Comparison of ENCODE assay signal across 8 cellular contexts in genomic region chr12:112906712-112907414, GRCh38. TPM values are rescaled to one million over a fixed set of nuclear protein-coding genes. Genes with fewer than 3 reads are reported as not detected.
DNase-seq lines count a peak whose midpoint lies in the region; ATAC-seq and TF ChIP-seq lines count a peak whose summit lies in the region.

Gene OAS1, plus strand, starts transcription at chr12:112906962. Its CDS starts 78 bp downstream, at chr12:112907040.

- in situ Hi-C loops in Panc1 (cut with HindIII; ENCODE audit: low pct_unique_long_range_greater_than_20kb, low sequenced_read_pairs), result no loop called here

- DNase-seq in DMS53 (lab: John Stamatoyannopoulos, UW) (peak; percentile 91), Panc1 (ENCODE audit: low read depth, low spot score) (no peak), breast epithelium (ENCODE audit: low spot score in 2 of 2) (peak in 1 of 2 donors; percentile 26), left colon (peak; percentile 38 to 73), COR-L47 (lab: John Stamatoyannopoulos, UW) (no peak)

- H3K4me3 Mint-ChIP-seq in stimulated activated naive CD8-positive, alpha-beta T cell treated with anti-CD3 and anti-CD28 coated beads, Interleukin-15, Interleukin-2, amounts not matched to agents 100 ng/mL and 50 ng/mL, for 24 hours, result peak within 1 kb of the TSS; percentile 98

- intact Hi-C loops in Panc1 (cut with micrococcal nuclease; ENCODE audit: unreplicated experiment), result no loop called here
- intact Hi-C loops in breast epithelium (cut with DNase I; ENCODE audit: low total_unique reads), result no loop called here
- intact Hi-C loops in left colon (cut with DNase I, micrococcal nuclease), result no loop called here

- BruUV-seq in Panc1 (replicated peaks; lab: Mats Ljungman, UMichigan), result no TSS peak

- H3K36me3 Mint-ChIP-seq in stimulated activated naive CD8-positive, alpha-beta T cell treated with anti-CD3 and anti-CD28 coated beads, Interleukin-15, Interleukin-2, amounts not matched to agents 100 ng/mL and 50 ng/mL, for 24 hours (ENCODE audit: low read depth), result peaks cover 12% of the 10 kb centered on the region

- H3K9me3 ChIP-seq in Panc1 (ENCODE audit: control insufficient read depth, insufficient read depth, low read depth, low read length) (no peaks in the 10 kb centered on the region), breast epithelium (no peaks in the 10 kb centered on the region)

- ATAC-seq in GM19351 (IDR thresholded peaks at IDR 0.05; ENCODE audit: unreplicated experiment) (peak; percentile 67), HG03439 (IDR thresholded peaks at IDR 0.05; ENCODE audit: unreplicated experiment) (peak; percentile 62), Panc1 (peak; percentile 84), left colon (peak; percentile 86)

- POLR2A ChIA-PET in Panc1 (lab: Charles Lee), result no interaction called here

- TF ChIP-seq POLR2A in breast epithelium (IDR thresholded peaks at IDR 0.05), result no peak

- 0 out of 2 replicates have a peak within 1 kb of the TSS, but pooled peaks have one; percentile 30 for H3K27ac ChIP-seq in Panc1 (ENCODE audit: low read length)
- peak within 1 kb of the TSS; percentile 62 to 84 for H3K27ac ChIP-seq in breast epithelium

- H3K4me1 ChIP-seq in Panc1 (ENCODE audit: control insufficient read depth, insufficient read depth, low read length) (no peaks in the 10 kb centered on the region; the same call in 1 of the 2 replicates), breast epithelium (peaks cover 0 to 5% of the 10 kb centered on the region in 2 donors)

- peak within 1 kb of the TSS; percentile 98 for H3K27ac Mint-ChIP-seq in stimulated activated naive CD8-positive, alpha-beta T cell treated with anti-CD3 and anti-CD28 coated beads, Interleukin-15, Interleukin-2, amounts not matched to agents 100 ng/mL and 50 ng/mL, for 24 hours

- CTCF ChIA-PET in Panc1 (lab: Charles Lee), result interaction anchor here (1.1 kb wide), 1 partner anchor 86 kb away, joined by 3 read pairs; no protein-coding TSS in a partner anchor

- H3K27me3 Mint-ChIP-seq in stimulated activated naive CD8-positive, alpha-beta T cell treated with anti-CD3 and anti-CD28 coated beads, Interleukin-15, Interleukin-2, amounts not matched to agents 100 ng/mL and 50 ng/mL, for 24 hours, result no peaks in the 10 kb centered on the region

- H3K36me3 ChIP-seq in Panc1 (ENCODE audit: control insufficient read depth, insufficient read depth, low read length), result no peaks in the 10 kb centered on the region
- no peaks in the 10 kb centered on the region for H3K36me3 ChIP-seq in breast epithelium

- TF ChIP-seq CTCF in Panc1 (IDR thresholded peaks at IDR 0.05) (no peak), breast epithelium (IDR thresholded peaks at IDR 0.05) (no peak)

- H3K9me3 Mint-ChIP-seq in stimulated activated naive CD8-positive, alpha-beta T cell treated with anti-CD3 and anti-CD28 coated beads, Interleukin-15, Interleukin-2, amounts not matched to agents 100 ng/mL and 50 ng/mL, for 24 hours, result no peaks in the 10 kb centered on the region

- no peaks in the 10 kb centered on the region; the same call in 1 of the 2 replicates for H3K27me3 ChIP-seq in Panc1 (ENCODE audit: control insufficient read depth, insufficient read depth, low read length)
- no peaks in the 10 kb centered on the region for H3K27me3 ChIP-seq in breast epithelium

- H3K4me1 Mint-ChIP-seq in stimulated activated naive CD8-positive, alpha-beta T cell treated with anti-CD3 and anti-CD28 coated beads, Interleukin-15, Interleukin-2, amounts not matched to agents 100 ng/mL and 50 ng/mL, for 24 hours (ENCODE audit: low read depth), result peaks cover 83% of the 10 kb centered on the region

- H3K4me3 ChIP-seq in Panc1 (ENCODE audit: low read depth in 2 of 2, low read length in 2 of 2), result peak within 1 kb of the TSS; percentile 29 to 45
- H3K4me3 ChIP-seq in breast epithelium, result peak within 1 kb of the TSS; percentile 41 to 76 (median 53)

RNA-seq across cellular contexts. Expression of gene OAS1, which starts in this region (rescaled TPM):
- total RNA-seq in Panc1 (2021; ENCODE audit: unreplicated experiment) (4.5 TPM), breast epithelium (10 to 100 TPM; 21.4 to 39.4 (median 23.3) TPM), left colon (100 to 1,000 TPM in 1 of 2 donors, 10 to 100 TPM in 1; 97.4 to 104 TPM)
- polyA plus RNA-seq in Panc1 (2012; ENCODE audit: insufficient read length), result 2.3 TPM

Comparison
In these comparisons a context has a peak if more than half of its experiments do, and no peak if none do; other contexts are left out.
1. DNase-seq: peak in DMS53 (single experiment) and left colon (2 of 2); none in Panc1 (single experiment) and COR-L47 (single experiment).
2. Peak in every context shown above with its lines, with median percentiles within 50 percentile points of each other: ATAC-seq.